Comparison of ENCODE assay signal across 4 cellular contexts in genomic region chr1:161638251-161638993, GRCh38. TPM values are rescaled to one million over a fixed set of nuclear protein-coding genes. Genes with fewer than 3 reads are reported as not detected.
"Had no signal": no experiment of that assay in that cellular context is flagged by ENCODE, and none has a peak within 500 bp of the region (broad histone marks: within the 10 kb centered on the region; RNA-seq: fewer than 3 reads in every experiment).

No MANE protein-coding gene starts in this region.

RNA-seq across cellular contexts. Expression of gene FCGR3B, which starts 7.4 kb away (rescaled TPM):
- total RNA-seq: HepG2, HT-29, HT1080, IMR-90 had no signal
- polyA plus RNA-seq: HepG2, IMR-90 had no signal

RNA-seq across cellular contexts. Expression of gene FCGR2B, which starts 24.5 kb away (rescaled TPM):
- total RNA-seq: HepG2, HT-29, IMR-90 had no signal
- polyA plus RNA-seq: HepG2, IMR-90 had no signal
